In genomic region chr7:99120503-99120902, GRCh38 we compare ENCODE assay signal across 10 cellular contexts. TPM values are rescaled to one million over a fixed set of nuclear protein-coding genes. Genes with fewer than 3 reads are reported as not detected.
DNase-seq lines count a peak whose midpoint lies in the region; ATAC-seq and TF ChIP-seq lines count a peak whose summit lies in the region.
"Had no signal": no experiment of that assay in that cellular context is flagged by ENCODE, and none has a peak within 500 bp of the region (broad histone marks: within the 10 kb centered on the region; RNA-seq: fewer than 3 reads in every experiment).

No MANE protein-coding gene starts in this region.

- peak overlapping the region; percentile 19 for H3K27ac ChIP-seq in caudate nucleus (ENCODE audit: low read depth, low read length)
- peak overlapping the region in 3 of 4 donors; percentile 34 to 61 (median 53) for H3K27ac ChIP-seq in upper lobe of left lung

- H3K36me3 ChIP-seq in upper lobe of left lung = no peaks in the 10 kb centered on the region

- peaks cover 38% of the 10 kb centered on the region for H3K36me3 Mint-ChIP-seq in mesothelial cell of epicardium

- 25 to 38% methylated on average over 2 of the region's 2 CpGs for WGBS in upper lobe of left lung, 2 donors

- H3K4me3 ChIP-seq in NB4 (ENCODE audit: low read depth, low read length) (no peak overlapping the region), upper lobe of left lung (no peak overlapping the region), foreskin fibroblast (ENCODE audit: low read depth in 1 of 2, low read length in 2 of 2) (no peak overlapping the region)

- peak overlapping the region; percentile 76 for H3K27ac Mint-ChIP-seq in mesothelial cell of epicardium
- H3K27ac Mint-ChIP-seq: activated naive CD8-positive, alpha-beta T cell treated with anti-CD3 and anti-CD28 coated beads, Interleukin-2, amount 50 U/mL, for 24 hours had no signal

- no peak overlapping the region for H3K4me3 Mint-ChIP-seq in mesothelial cell of epicardium
- H3K4me3 Mint-ChIP-seq: activated naive CD8-positive, alpha-beta T cell treated with anti-CD3 and anti-CD28 coated beads, Interleukin-2, amount 50 U/mL, for 24 hours had no signal

- TF ChIP-seq POLR2A in NB4 (IDR thresholded peaks at IDR 0.05; ENCODE audit: extremely low read depth, insufficient read length) = no peak
- TF ChIP-seq POLR2A in upper lobe of left lung (IDR thresholded peaks at IDR 0.05) = no peak

- H3K4me1 Mint-ChIP-seq in mesothelial cell of epicardium = peaks cover 4% of the 10 kb centered on the region

- DNase-seq in NB4 (ENCODE audit: low read depth) (peak; percentile 89), caudate nucleus (lab: John Stamatoyannopoulos, UW) (peak in 1 of 61 donors; percentile 40), mesothelial cell of epicardium (ENCODE audit: low spot score in 2 of 2, unreplicated experiment in 2 of 2) (no peak), upper lobe of left lung (no peak), HuH-7 (ENCODE audit: low spot score) (no peak), foreskin fibroblast (no peak), GM19238 (ENCODE audit: insufficient read length, low spot score) (no peak)
- DNase-seq: activated naive CD8-positive, alpha-beta T cell treated with anti-CD3 and anti-CD28 coated beads, Interleukin-2, amount 50 U/mL, for 24 hours; NCI-H510A treated with DMSO at 0.1 percent for 48 hours; T-helper 1 cell had no signal

- H3K4me1 ChIP-seq in upper lobe of left lung = peaks cover 48 to 70% (median 57%) of the 10 kb centered on the region in 4 donors

- peak in 1 of 2 donors; percentile 40 for ATAC-seq in upper lobe of left lung (ENCODE audit: low FRiP score in 2 of 2)
- ATAC-seq: activated naive CD8-positive, alpha-beta T cell treated with anti-CD3 and anti-CD28 coated beads, Interleukin-2, amount 50 U/mL, for 24 hours had no signal

- no peaks in the 10 kb centered on the region for H3K27me3 ChIP-seq in upper lobe of left lung

- no peaks in the 10 kb centered on the region for H3K9me3 ChIP-seq in upper lobe of left lung

- TF ChIP-seq EP300 in upper lobe of left lung (IDR thresholded peaks at IDR 0.05) = no peak

- H3K27me3 Mint-ChIP-seq in mesothelial cell of epicardium (ENCODE audit: low read depth) = no peaks in the 10 kb centered on the region
- H3K27me3 Mint-ChIP-seq: activated naive CD8-positive, alpha-beta T cell treated with anti-CD3 and anti-CD28 coated beads, Interleukin-2, amount 50 U/mL, for 24 hours had no signal

- TF ChIP-seq CTCF in NB4 (IDR thresholded peaks at IDR 0.05; ENCODE audit: low read depth, low read length) = no peak
- no peak for TF ChIP-seq CTCF in mesothelial cell of epicardium (IDR thresholded peaks at IDR 0.05; ENCODE audit: unreplicated experiment)
- TF ChIP-seq CTCF in upper lobe of left lung (IDR thresholded peaks at IDR 0.05) = no peak
- TF ChIP-seq CTCF in foreskin fibroblast (IDR thresholded peaks at IDR 0.05; ENCODE audit: low read depth, low read length) = no peak

- peaks cover 29% of the 10 kb centered on the region for H3K9me3 Mint-ChIP-seq in mesothelial cell of epicardium

RNA-seq across cellular contexts. Expression of gene SMURF1, which starts 23.4 kb away (rescaled TPM):
- total RNA-seq in mesothelial cell of epicardium (29.7 to 34.4 TPM (median 33.6 TPM) in 3 replicates), upper lobe of left lung (10 to 100 TPM; 33.0 to 54.4 (median 45.9) TPM)
